10 cellular contexts compared by ENCODE assay signal in the genomic region with DNA sequence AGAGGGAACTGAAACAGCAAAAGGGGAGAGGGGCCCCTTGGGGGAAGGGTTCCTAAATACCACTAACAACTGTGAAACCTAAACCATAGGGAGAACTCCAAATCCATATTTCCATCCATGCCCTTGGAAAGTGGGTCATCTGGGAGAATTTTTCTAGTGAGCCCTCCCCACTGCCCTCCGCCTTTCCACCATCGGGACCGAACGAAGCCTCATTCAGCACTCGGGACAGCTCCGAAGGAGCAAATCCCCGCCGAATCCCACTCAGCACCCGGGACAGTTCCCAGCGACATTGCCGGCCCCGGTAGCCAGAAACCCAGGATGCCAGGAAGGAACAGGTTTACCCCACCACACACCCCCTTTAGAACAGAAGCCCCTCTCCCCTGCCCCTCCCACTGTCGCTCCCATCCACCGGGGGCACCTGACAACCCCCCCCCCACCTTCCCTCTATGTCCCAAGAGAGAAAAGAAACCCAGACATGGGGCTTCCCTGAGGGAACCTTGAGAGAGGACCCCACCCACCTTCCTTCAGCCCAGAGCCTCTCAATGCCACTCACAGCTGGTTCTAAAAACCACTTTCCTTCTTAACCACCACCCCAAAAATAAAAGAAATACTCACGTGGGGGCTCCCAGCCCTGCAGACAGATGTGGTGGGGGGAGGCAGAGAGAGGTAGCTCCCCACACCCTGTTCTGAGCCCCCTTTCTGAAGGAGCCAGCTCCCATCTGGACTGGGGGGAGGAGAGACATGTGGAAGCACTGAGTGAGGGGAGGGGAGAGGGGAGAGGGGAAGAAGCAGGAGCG. TPM values are rescaled to one million over a fixed set of nuclear protein-coding genes. Genes with fewer than 3 reads are reported as not detected.
DNase-seq lines count a peak whose midpoint lies in the region; ATAC-seq lines count a peak whose summit lies in the region.
"Had no signal": no experiment of that assay in that cellular context is flagged by ENCODE, and none has a peak within 500 bp of the region (broad histone marks: within the 10 kb centered on the region; RNA-seq: fewer than 3 reads in every experiment).

No MANE protein-coding gene starts in this region.

- no peak overlapping the region for H4K8ac ChIP-seq in neuronal stem cell (ENCODE audit: low read depth, low read length)

- no peaks in the 10 kb centered on the region for H3K9me3 ChIP-seq in BLaER1 treated with 17β-estradiol and CSF1 and Interleukin-3, amounts not matched to agents 10 nM and 100 nM (replicated peaks in 1 of 11)
- no peaks in the 10 kb centered on the region for H3K9me3 ChIP-seq in neuronal stem cell (replicated peaks in 1 of 2; ENCODE audit: control insufficient read depth in 2 of 2, insufficient read depth in 1 of 2, low read depth in 1 of 2, low read length in 2 of 2)
- H3K9me3 ChIP-seq: ascending aorta, thoracic aorta had no signal

- H3K23ac ChIP-seq in neuronal stem cell (ENCODE audit: low read depth, low read length, poor library complexity) = no peak overlapping the region

- peak; percentile 53 for ATAC-seq in activated CD8-positive, alpha-beta T cell treated with anti-CD3 and anti-CD28 coated beads, Interleukin-2, amount 10 ng/mL, durations not matched to agents 7 days and 5 days
- ATAC-seq in esophagus mucosa (peak; percentile 61), HG02884 (IDR thresholded peaks at IDR 0.05; ENCODE audit: unreplicated experiment) (no peak), GM21717 (IDR thresholded peaks at IDR 0.05; ENCODE audit: unreplicated experiment) (no peak), HG03521 (IDR thresholded peaks at IDR 0.05; ENCODE audit: unreplicated experiment) (no peak)

- peaks cover 4 to 21% (median 8%) of the 10 kb centered on the region in 11 experiments for H3K27me3 ChIP-seq in BLaER1 treated with 17β-estradiol and CSF1 and Interleukin-3, amounts not matched to agents 10 nM and 100 nM
- H3K27me3 ChIP-seq in neuronal stem cell (ENCODE audit: control insufficient read depth in 3 of 3, insufficient read depth in 3 of 3, low read depth in 1 of 3, low read length in 3 of 3) = peaks cover 0 to 55% (median 23%) of the 10 kb centered on the region in 3 experiments

- H3K4me3 Mint-ChIP-seq in activated CD8-positive, alpha-beta T cell treated with anti-CD3 and anti-CD28 coated beads, Interleukin-2, amount 10 ng/mL, durations not matched to agents 7 days and 5 days = no peak overlapping the region

- H3K4me3 ChIP-seq in BLaER1 treated with 17β-estradiol and CSF1 and Interleukin-3, amounts not matched to agents 10 nM and 100 nM = no peak overlapping the region
- H3K4me3 ChIP-seq in neuronal stem cell (ENCODE audit: low read length in 2 of 2) = no peak overlapping the region
- H3K4me3 ChIP-seq: ascending aorta, thoracic aorta had no signal

- peaks cover 16 to 30% (median 19%) of the 10 kb centered on the region in 10 experiments for H3K4me1 ChIP-seq in BLaER1 treated with 17β-estradiol and CSF1 and Interleukin-3, amounts not matched to agents 10 nM and 100 nM
- H3K4me1 ChIP-seq in neuronal stem cell (ENCODE audit: control insufficient read depth in 2 of 2, insufficient read depth in 1 of 2, low read depth in 1 of 2, low read length in 2 of 2) = peaks cover 10% of the 10 kb centered on the region in 2 donors

- H3K4me1 Mint-ChIP-seq in activated CD8-positive, alpha-beta T cell treated with anti-CD3 and anti-CD28 coated beads, Interleukin-2, amount 10 ng/mL, durations not matched to agents 7 days and 5 days (ENCODE audit: low read depth) = peaks cover 5% of the 10 kb centered on the region

- in situ Hi-C loops in KBM-7 (cut with MboI; ENCODE audit: low pct_unique_long_range_greater_than_20kb, low sequenced_read_pairs) = no loop called here

- H3K9ac ChIP-seq in BLaER1 treated with 17β-estradiol and CSF1 and Interleukin-3, amounts not matched to agents 10 nM and 100 nM = no peak overlapping the region
- H3K9ac ChIP-seq in neuronal stem cell (ENCODE audit: low read depth, low read length, poor library complexity) = no peak overlapping the region

- no peak overlapping the region for H2BK5ac ChIP-seq in neuronal stem cell (ENCODE audit: low read length)

- no peak overlapping the region for H2BK12ac ChIP-seq in neuronal stem cell (ENCODE audit: low read length)

- no peaks in the 10 kb centered on the region for H3K36me3 Mint-ChIP-seq in activated CD8-positive, alpha-beta T cell treated with anti-CD3 and anti-CD28 coated beads, Interleukin-2, amount 10 ng/mL, durations not matched to agents 7 days and 5 days (ENCODE audit: low read depth)

- H3K79me1 ChIP-seq in neuronal stem cell (ENCODE audit: low read depth, low read length) = no peaks in the 10 kb centered on the region

- H2AFZ ChIP-seq in neuronal stem cell (ENCODE audit: low read length) = no peak overlapping the region

- H3K4me2 ChIP-seq in BLaER1 treated with 17β-estradiol and CSF1 and Interleukin-3, amounts not matched to agents 10 nM and 100 nM = peak overlapping the region in 9 of 11 experiments; percentile 5 to 33 (median 17); a peak in 7 of 22 replicates
- H3K4me2 ChIP-seq in neuronal stem cell (ENCODE audit: insufficient read depth, low read length, poor library complexity, severe bottlenecking) = no peak overlapping the region

- no peak overlapping the region for H2BK120ac ChIP-seq in neuronal stem cell (ENCODE audit: low read depth, low read length)

- H2AK5ac ChIP-seq in neuronal stem cell (ENCODE audit: low read depth, low read length) = no peak overlapping the region

- WGBS in neuronal stem cell (ENCODE audit: extremely low coverage in 2 of 2, insufficient read length in 2 of 2, insufficient replicate concordance in 1 of 2), 2 donors = no CpG with 5 or more reads among the region's 16 CpGs

- H3K9me3 Mint-ChIP-seq in activated CD8-positive, alpha-beta T cell treated with anti-CD3 and anti-CD28 coated beads, Interleukin-2, amount 10 ng/mL, durations not matched to agents 7 days and 5 days (ENCODE audit: insufficient read depth) = no peaks in the 10 kb centered on the region

- H3K27ac Mint-ChIP-seq in activated CD8-positive, alpha-beta T cell treated with anti-CD3 and anti-CD28 coated beads, Interleukin-2, amount 10 ng/mL, durations not matched to agents 7 days and 5 days = no peak overlapping the region

- DNase-seq in KBM-7 = peak; percentile 68
- DNase-seq in activated CD8-positive, alpha-beta T cell treated with anti-CD3 and anti-CD28 coated beads, Interleukin-2, amount 10 ng/mL, durations not matched to agents 7 days and 5 days = peak; percentile 76
- peak; percentile 82 for DNase-seq in neuronal stem cell (ENCODE audit: low spot score)

- no peak overlapping the region for H2BK15ac ChIP-seq in neuronal stem cell (ENCODE audit: low read length)

- no peak overlapping the region for H3K27ac ChIP-seq in BLaER1 treated with 17β-estradiol and CSF1 and Interleukin-3, amounts not matched to agents 10 nM and 100 nM
- H3K27ac ChIP-seq in neuronal stem cell (replicated peaks; ENCODE audit: low read length) = no peak overlapping the region
- H3K27ac ChIP-seq: ascending aorta, thoracic aorta had no signal

- no peak overlapping the region for H3K4ac ChIP-seq in neuronal stem cell (ENCODE audit: low read length)

- peaks cover 0 to 83% (median 26%) of the 10 kb centered on the region in 11 experiments; a peak in 13 of 22 replicates for H4K20me1 ChIP-seq in BLaER1 treated with 17β-estradiol and CSF1 and Interleukin-3, amounts not matched to agents 10 nM and 100 nM

- H3K36me3 ChIP-seq in BLaER1 treated with 17β-estradiol and CSF1 and Interleukin-3, amounts not matched to agents 10 nM and 100 nM = no peaks in the 10 kb centered on the region
- no peaks in the 10 kb centered on the region for H3K36me3 ChIP-seq in neuronal stem cell (replicated peaks in 1 of 2; ENCODE audit: control insufficient read depth in 2 of 2, insufficient read depth in 2 of 2, low read length in 2 of 2)
- H3K36me3 ChIP-seq: ascending aorta, thoracic aorta had no signal

- H3K18ac ChIP-seq in neuronal stem cell (ENCODE audit: low read length) = no peak overlapping the region

- CTCF ChIA-PET in activated CD8-positive, alpha-beta T cell treated with anti-CD3 and anti-CD28 coated beads, Interleukin-2, amount 10 ng/mL, durations not matched to agents 7 days and 5 days (lab: Charles Lee) = interaction anchor here (1.8 kb wide), 1 partner anchor 58 kb away, joined by 7 read pairs; no protein-coding TSS in a partner anchor

- POLR2A ChIA-PET in activated CD8-positive, alpha-beta T cell treated with anti-CD3 and anti-CD28 coated beads, Interleukin-2, amount 10 ng/mL, durations not matched to agents 7 days and 5 days (lab: Charles Lee) = no interaction called here

- H4K91ac ChIP-seq in neuronal stem cell (ENCODE audit: low read depth, low read length, poor library complexity) = no peak overlapping the region

- peaks cover 38% of the 10 kb centered on the region for H3K27me3 Mint-ChIP-seq in activated CD8-positive, alpha-beta T cell treated with anti-CD3 and anti-CD28 coated beads, Interleukin-2, amount 10 ng/mL, durations not matched to agents 7 days and 5 days (ENCODE audit: low read depth)

- H3K14ac ChIP-seq in neuronal stem cell (ENCODE audit: low read length) = no peak overlapping the region

RNA-seq across cellular contexts. Expression of a gene that starts 4.5 kb away (rescaled TPM):
- total RNA-seq in activated CD8-positive, alpha-beta T cell treated with anti-CD3 and anti-CD28 coated beads, Interleukin-2, amount 10 ng/mL, durations not matched to agents 7 days and 5 days = under 1 TPM; 0.29 to 0.39 TPM
- 0.28 TPM for total RNA-seq in esophagus mucosa
- polyA plus RNA-seq in neuronal stem cell (2013, experiment 1 of 2) = 1.5 TPM
- 1.6 TPM for polyA plus RNA-seq in neuronal stem cell (2013, experiment 2 of 2)
- total RNA-seq: ascending aorta had no signal

Comparison
In these comparisons a context has a peak if more than half of its experiments do, and no peak if none do; other contexts are left out.
1. ATAC-seq: peak in activated CD8-positive, alpha-beta T cell treated with anti-CD3 and anti-CD28 coated beads, Interleukin-2, amount 10 ng/mL, durations not matched to agents 7 days and 5 days (single experiment) and esophagus mucosa (single experiment); none in HG02884 (single experiment), GM21717 (single experiment) and HG03521 (single experiment).
2. Peak in every context shown above with its lines, with median percentiles within 50 percentile points of each other: DNase-seq.